Comparison of ENCODE assay signal across 8 cellular contexts in the genomic region with DNA sequence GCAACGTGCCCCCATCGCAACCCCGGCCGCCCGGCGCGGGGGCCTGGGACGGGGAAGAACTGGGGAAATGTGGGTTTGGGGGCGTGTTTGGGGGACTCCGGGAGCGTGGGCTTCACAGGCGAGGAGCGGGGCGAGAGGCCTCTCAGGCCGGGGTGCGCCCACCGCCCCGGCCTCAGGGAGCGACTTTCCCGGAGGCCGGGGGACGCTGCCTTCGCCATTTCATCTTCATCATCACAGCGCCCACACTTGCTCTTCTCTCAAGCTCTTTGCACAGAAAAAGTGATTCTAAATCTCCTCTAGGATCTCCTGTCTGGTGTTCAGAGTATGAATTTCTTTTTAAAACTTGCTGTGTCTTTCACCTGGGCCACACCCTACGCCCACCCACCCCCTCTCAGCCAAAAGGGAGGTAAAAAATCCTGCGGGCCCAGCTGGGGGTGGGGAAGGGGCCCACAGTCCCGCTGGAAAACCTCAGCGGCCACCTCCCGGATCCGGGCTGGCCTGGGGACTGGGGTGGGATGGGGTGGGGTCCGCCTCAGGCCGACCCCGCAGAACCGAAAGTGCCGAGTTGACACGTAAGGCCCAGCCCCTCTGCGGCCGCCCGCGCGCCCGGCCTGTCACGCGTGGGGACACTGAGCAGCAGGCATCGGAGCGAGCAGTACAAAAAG. TPM values are rescaled to one million over a fixed set of nuclear protein-coding genes. Genes with fewer than 3 reads are reported as not detected.
DNase-seq lines count a peak whose midpoint lies in the region; ATAC-seq, FAIRE-seq and TF ChIP-seq lines count a peak whose summit lies in the region.

No MANE protein-coding gene starts in this region.

- peaks cover 3 to 28% of the 10 kb centered on the region in 2 experiments for H3K79me1 ChIP-seq in IMR-90 (ENCODE audit: low read depth in 1 of 2, low read length in 2 of 2)

- 0% methylated on average over 14 of the region's 46 CpGs; no CpG with 5 or more reads in 1 of the 2 experiments for WGBS in IMR-90 (ENCODE audit: extremely low coverage in 2 of 2, insufficient read length in 1 of 2), 2 experiments

- CTCF ChIA-PET in IMR-90 (lab: Yijun Ruan, JAX): interaction anchor here (0.9 kb wide), 1 partner anchor 12 kb away, joined by 8 read pairs; no protein-coding TSS in a partner anchor

- H3K36me3 ChIP-seq in cardiac muscle cell (peaks cover 29% of the 10 kb centered on the region), IMR-90 (ENCODE audit: control insufficient read depth, insufficient read depth, low read length) (peaks cover 11% of the 10 kb centered on the region), astrocyte (ENCODE audit: insufficient read depth, low read length) (peaks cover 15% of the 10 kb centered on the region), keratinocyte (ENCODE audit: control insufficient read depth in 2 of 2, extremely low read depth in 1 of 2, insufficient read depth in 2 of 2, low read length in 2 of 2) (peaks cover 0 to 3% of the 10 kb centered on the region in 2 experiments), subcutaneous abdominal adipose tissue (ENCODE audit: control insufficient read depth in 5 of 5, insufficient read depth in 5 of 5, low read length in 5 of 5) (peaks cover 2 to 16% (median 12%) of the 10 kb centered on the region in 5 donors)

- H3K4me3 Mint-ChIP-seq in astrocyte (ENCODE audit: unreplicated experiment): peak overlapping the region; percentile 83

- H3K56ac ChIP-seq in IMR-90 (ENCODE audit: extremely low read depth, insufficient read depth, low read length): peak overlapping the region; percentile 98

- no peak for ATAC-seq in left ventricle myocardium superior
- peak; percentile 9 for ATAC-seq in IMR-90 (ENCODE audit: low read depth)
- ATAC-seq in HG02981 (IDR thresholded peaks at IDR 0.05; ENCODE audit: unreplicated experiment): no peak

- H2BK5ac ChIP-seq in IMR-90 (ENCODE audit: low read depth, low read length, poor library complexity, severe bottlenecking): peak overlapping the region; percentile 99

- H3K4me1 ChIP-seq in cardiac muscle cell (ENCODE audit: low read depth) (peaks cover 16% of the 10 kb centered on the region), IMR-90 (ENCODE audit: control insufficient read depth, insufficient read depth, low read length) (no peaks in the 10 kb centered on the region; the same call in 1 of the 2 replicates), astrocyte (ENCODE audit: insufficient read depth, low read length) (peaks cover 32% of the 10 kb centered on the region), keratinocyte (ENCODE audit: control insufficient read depth, extremely low read depth, insufficient read depth, low read length) (peaks cover 25% of the 10 kb centered on the region), subcutaneous abdominal adipose tissue (ENCODE audit: control insufficient read depth in 5 of 5, insufficient read depth in 5 of 5, low read length in 5 of 5) (peaks cover 0 to 55% (median 52%) of the 10 kb centered on the region in 5 donors)

- H3K14ac ChIP-seq in IMR-90 (replicated peaks; ENCODE audit: low read depth, low read length): peak overlapping the region; percentile 90

- peak overlapping the region; percentile 62 for H3K18ac ChIP-seq in IMR-90 (ENCODE audit: low read depth, low read length)

- H3K27ac ChIP-seq in cardiac muscle cell (peak overlapping the region; percentile 94), IMR-90 (ENCODE audit: insufficient read depth, low read length) (peak overlapping the region; percentile 100), astrocyte (ENCODE audit: low read depth, low read length) (peak overlapping the region; percentile 92), keratinocyte (ENCODE audit: control insufficient read depth, insufficient read depth, low read length) (peak overlapping the region; percentile 89), subcutaneous abdominal adipose tissue (ENCODE audit: low read depth, low read length) (peak overlapping the region; percentile 55)

- peak overlapping the region; percentile 48; the same call in 1 of the 3 replicates for H2BK15ac ChIP-seq in IMR-90 (ENCODE audit: low read depth, low read length)

- peaks cover 79% of the 10 kb centered on the region for H3K79me2 ChIP-seq in astrocyte (ENCODE audit: insufficient read depth, low read length)
- H3K79me2 ChIP-seq in keratinocyte (ENCODE audit: control insufficient read depth, insufficient read depth, low read length): peaks cover 41% of the 10 kb centered on the region

- H4K91ac ChIP-seq in IMR-90 (ENCODE audit: insufficient read depth, low read depth, low read length): peak overlapping the region; percentile 91

- H3K9me3 Mint-ChIP-seq in astrocyte (ENCODE audit: unreplicated experiment): no peaks in the 10 kb centered on the region

- no peaks in the 10 kb centered on the region for H3K36me3 Mint-ChIP-seq in astrocyte (ENCODE audit: low read depth, unreplicated experiment)

- no TSS peak for BruUV-seq in IMR-90 (replicated peaks; lab: Mats Ljungman, UMichigan)

- POLR2A ChIA-PET in IMR-90 (lab: Charles Lee; ENCODE audit: unreplicated experiment): interaction anchor here (0.7 to 1.2 kb wide), 2 partner anchors 10 to 284 kb away, joined by 3 to 5 read pairs; no protein-coding TSS in a partner anchor

- H4K20me1 ChIP-seq in IMR-90 (ENCODE audit: insufficient read depth, low read length) (peaks cover 8% of the 10 kb centered on the region; the same call in 1 of the 2 replicates), astrocyte (ENCODE audit: insufficient read depth, low read length) (peaks cover under 1% of the 10 kb centered on the region), keratinocyte (ENCODE audit: control insufficient read depth, extremely low read depth, insufficient read depth, low read length) (no peaks in the 10 kb centered on the region)

- H3K9me3 ChIP-seq in cardiac muscle cell (ENCODE audit: low read depth) (no peaks in the 10 kb centered on the region), IMR-90 (ENCODE audit: control insufficient read depth, insufficient read depth, low read length) (no peaks in the 10 kb centered on the region), astrocyte (ENCODE audit: insufficient read depth, low read depth, low read length) (no peaks in the 10 kb centered on the region), keratinocyte (ENCODE audit: control insufficient read depth, low read depth, low read length) (no peaks in the 10 kb centered on the region), subcutaneous abdominal adipose tissue (ENCODE audit: control insufficient read depth in 5 of 5, low read length in 5 of 5) (no peaks in the 10 kb centered on the region)

- no peak for TF ChIP-seq POLR2A in IMR-90 (IDR thresholded peaks at IDR 0.05; ENCODE audit: low read depth, low read length)

- no peak for TF ChIP-seq RAD21 in IMR-90 (IDR thresholded peaks at IDR 0.05; ENCODE audit: low read length)

- peak overlapping the region; percentile 99 for H3K4me2 ChIP-seq in IMR-90 (ENCODE audit: low read depth, low read length)
- H3K4me2 ChIP-seq in astrocyte (ENCODE audit: low read length): peak overlapping the region; percentile 89
- peak overlapping the region; percentile 96 for H3K4me2 ChIP-seq in keratinocyte (ENCODE audit: control insufficient read depth, extremely low read depth, insufficient read depth, low read depth, low read length)

- H3K4me1 Mint-ChIP-seq in astrocyte (ENCODE audit: low read depth, unreplicated experiment): peaks cover 7% of the 10 kb centered on the region

- peak overlapping the region; percentile 92 for H3K4ac ChIP-seq in IMR-90 (ENCODE audit: low read depth, low read length)

- H2AK9ac ChIP-seq in IMR-90 (replicated peaks; ENCODE audit: low read depth, low read length, poor library complexity): peak overlapping the region; percentile 99

- H3K4me3 ChIP-seq in cardiac muscle cell: peak overlapping the region; percentile 53
- H3K4me3 ChIP-seq in IMR-90 (ENCODE audit: insufficient read depth, low read depth, low read length): peak overlapping the region; percentile 94
- H3K4me3 ChIP-seq in astrocyte (ENCODE audit: insufficient read depth, low read depth, low read length): peak overlapping the region; percentile 63
- H3K4me3 ChIP-seq in keratinocyte (ENCODE audit: control insufficient read depth in 2 of 3, extremely low read depth in 1 of 3, insufficient read depth in 2 of 3, low read depth in 1 of 3, low read length in 3 of 3): peak overlapping the region; percentile 69 to 84 (median 77)
- peak overlapping the region; percentile 67 to 90 (median 85) for H3K4me3 ChIP-seq in subcutaneous abdominal adipose tissue (ENCODE audit: low read depth in 1 of 5, low read length in 5 of 5)

- H3K9me1 ChIP-seq in IMR-90 (ENCODE audit: insufficient read depth, low read length): peaks cover 2% of the 10 kb centered on the region; the same call in 1 of the 2 replicates
- no peaks in the 10 kb centered on the region for H3K9me1 ChIP-seq in keratinocyte (ENCODE audit: control insufficient read depth, extremely low read depth, insufficient read depth, low read length)

- peak overlapping the region; percentile 67 for H2AK5ac ChIP-seq in IMR-90 (ENCODE audit: low read depth, low read length)

- H2BK120ac ChIP-seq in IMR-90 (ENCODE audit: low read depth, low read length): peak overlapping the region; percentile 83

- no peak for FAIRE-seq in astrocyte (lab: Jason Lieb, UNC)
- no peak for FAIRE-seq in keratinocyte (lab: Jason Lieb, UNC)

- peak overlapping the region; percentile 80 for H3K27ac Mint-ChIP-seq in astrocyte (ENCODE audit: unreplicated experiment)

- DNase-seq in cardiac muscle cell (ENCODE audit: low read depth in 1 of 2, low spot score in 1 of 2): peak in 1 of 2 donors; percentile 18
- DNase-seq in left ventricle myocardium superior: no peak
- no peak for DNase-seq in IMR-90
- no peak for DNase-seq in astrocyte (ENCODE audit: low read depth)
- no peak for DNase-seq in keratinocyte (ENCODE audit: low read depth, low spot score)
- DNase-seq in SHP77 (lab: John Stamatoyannopoulos, UW): no peak

- H3K9ac ChIP-seq in IMR-90 (ENCODE audit: low read depth, low read length): peak overlapping the region; percentile 96
- peak overlapping the region; percentile 98 for H3K9ac ChIP-seq in astrocyte (ENCODE audit: low read length)
- peak overlapping the region; percentile 89 for H3K9ac ChIP-seq in keratinocyte (ENCODE audit: control insufficient read depth, extremely low read depth, insufficient read depth, low read length)
- peak overlapping the region in 4 of 5 donors; percentile 9 to 73 (median 67) for H3K9ac ChIP-seq in subcutaneous abdominal adipose tissue (ENCODE audit: low read length in 5 of 5)

- H2AFZ ChIP-seq in IMR-90 (replicated peaks; ENCODE audit: low read length, poor library complexity): peak overlapping the region; percentile 91
- peak overlapping the region; percentile 40 for H2AFZ ChIP-seq in astrocyte (ENCODE audit: low read depth, low read length)
- peak overlapping the region; percentile 33 for H2AFZ ChIP-seq in keratinocyte (ENCODE audit: control insufficient read depth, low read length)

- H3K23ac ChIP-seq in IMR-90 (ENCODE audit: low read depth, low read length): peak overlapping the region; percentile 77

- peak overlapping the region; percentile 70 for H4K5ac ChIP-seq in IMR-90 (ENCODE audit: low read depth, low read length)

- H4K8ac ChIP-seq in IMR-90 (ENCODE audit: low read depth in 2 of 2, low read length in 2 of 2): peak overlapping the region; percentile 75 to 88

- in situ Hi-C loops in IMR-90 (cut with MboI; ENCODE audit: low sequenced_read_pairs): loop anchor here (25.0 kb wide), 1 partner anchor 1012 kb away; no protein-coding TSS in a partner anchor

- dilution Hi-C loops in IMR-90 (cut with HindIII; ENCODE audit: low sequenced_read_pairs, unreplicated experiment) (no loop called here), keratinocyte (cut with MboI; ENCODE audit: extremely low pct_ligation_motif_present, low sequenced_read_pairs) (no loop called here)

- intact Hi-C loops in left ventricle myocardium superior (cut with micrococcal nuclease): no loop called here
- intact Hi-C loops in IMR-90 (cut with micrococcal nuclease): loop anchor here (1.0 to 10.0 kb wide), 6 partner anchors 7 to 1440 kb away; partner anchors contain the start of genes CDKN1B and EMP1

- peak overlapping the region; percentile 28; the same call in 1 of the 2 replicates for H2BK20ac ChIP-seq in IMR-90 (ENCODE audit: low read depth, low read length)

- H3K27me3 Mint-ChIP-seq in astrocyte (ENCODE audit: low read depth, unreplicated experiment): no peaks in the 10 kb centered on the region

- no peaks in the 10 kb centered on the region for H3K27me3 ChIP-seq in cardiac muscle cell
- H3K27me3 ChIP-seq in IMR-90 (ENCODE audit: control insufficient read depth, insufficient read depth, low read length): no peaks in the 10 kb centered on the region
- no peaks in the 10 kb centered on the region for H3K27me3 ChIP-seq in astrocyte (ENCODE audit: insufficient read depth, low read length)
- no peaks in the 10 kb centered on the region for H3K27me3 ChIP-seq in keratinocyte (ENCODE audit: control insufficient read depth, extremely low read depth, insufficient read depth, low read length)
- no peaks in the 10 kb centered on the region for H3K27me3 ChIP-seq in subcutaneous abdominal adipose tissue (ENCODE audit: control insufficient read depth in 5 of 5, insufficient read depth in 4 of 5, low read length in 5 of 5)

- TF ChIP-seq CTCF in cardiac muscle cell (IDR thresholded peaks at IDR 0.05; ENCODE audit: low read depth, low read length) (no peak), IMR-90 (conservative IDR thresholded peaks at IDR 0.05; ENCODE audit: low read depth, low read length) (no peak), astrocyte (IDR thresholded peaks at IDR 0.05; ENCODE audit: insufficient read depth, low read depth, low read length) (no peak), keratinocyte (optimal IDR thresholded peaks at IDR 0.05 in 1 of 3, IDR thresholded peaks at IDR 0.05 in 1 of 3, conservative IDR thresholded peaks at IDR 0.05 in 1 of 3; ENCODE audit: extremely low read depth in 1 of 3, insufficient read depth in 2 of 3, low read length in 3 of 3) (no peak)

RNA-seq across cellular contexts. Expression of gene CDKN1B, which starts 7.4 kb away (rescaled TPM):
- total RNA-seq in cardiac muscle cell: 63.9 and 90.4 TPM in 2 replicates
- polyA plus RNA-seq in cardiac muscle cell: 5.8 and 15.2 TPM in 2 replicates
- 40.9 TPM for total RNA-seq in left ventricle myocardium superior
- 17.4 and 28.1 TPM in 2 replicates for total RNA-seq in IMR-90 (2012; rRNA removed)
- polyA plus RNA-seq in IMR-90 (2012; rRNA removed): 7.9 and 13.9 TPM in 2 replicates
- 8.7 and 9.0 TPM in 2 replicates for polyA plus RNA-seq in IMR-90 (2012; cell fraction: cytosol; rRNA removed)
- 6.1 and 9.4 TPM in 2 replicates for polyA plus RNA-seq in IMR-90 (2012; cell fraction: nucleus; rRNA removed; ENCODE audit: low replicate concordance)
- 13.4 and 16.7 TPM in 2 replicates for total RNA-seq in astrocyte
- polyA plus RNA-seq in keratinocyte: 2.9 to 5.5 TPM (median 5.1 TPM) in 3 replicates
- polyA plus RNA-seq in keratinocyte (2011; ENCODE audit: low read depth): 16.5 TPM
- 1.5 and 2.4 TPM in 2 replicates for polyA plus RNA-seq in keratinocyte (2011; cell fraction: cytosol; rRNA removed)
- 3.4 and 4.0 TPM in 2 replicates for polyA plus RNA-seq in keratinocyte (2011; cell fraction: nucleus; rRNA removed)
- polyA plus RNA-seq in keratinocyte (2012; ENCODE audit: low replicate concordance): 8.1 and 9.2 TPM in 2 replicates
- polyA minus RNA-seq in keratinocyte: 0.89 to 3.2 TPM (median 1.2 TPM) in 3 replicates
- 6.9 TPM for polyA minus RNA-seq in keratinocyte (2011; cell fraction: cytosol; rRNA and poly(A)+ RNA removed)
- 5.5 and 6.0 TPM in 2 replicates for polyA minus RNA-seq in keratinocyte (2011; cell fraction: nucleus; rRNA and poly(A)+ RNA removed)

RNA-seq across cellular contexts. Expression of gene GPR19, which starts 28.6 kb away (rescaled TPM):
- total RNA-seq in cardiac muscle cell (1.0 and 1.6 TPM in 2 replicates), left ventricle myocardium superior (not detected), IMR-90 (2012; rRNA removed) (0.28 and 0.36 TPM in 2 replicates), astrocyte (2.8 and 4.3 TPM in 2 replicates)
- polyA plus RNA-seq in cardiac muscle cell (1.6 and 3.4 TPM in 2 replicates), IMR-90 (2012; rRNA removed) (0.12 and 0.17 TPM in 2 replicates), keratinocyte (0.05 to 0.45 TPM (median 0.17 TPM) in 3 replicates)
- not detected in 2 replicates for polyA plus RNA-seq in IMR-90 (2012; cell fraction: cytosol; rRNA removed)
- 0.15 and 0.16 TPM in 2 replicates for polyA plus RNA-seq in IMR-90 (2012; cell fraction: nucleus; rRNA removed; ENCODE audit: low replicate concordance)
- polyA plus RNA-seq in keratinocyte (2011; ENCODE audit: low read depth): not detected
- polyA plus RNA-seq in keratinocyte (2011; cell fraction: cytosol; rRNA removed): 0.10 and 0.18 TPM in 2 replicates
- polyA plus RNA-seq in keratinocyte (2011; cell fraction: nucleus; rRNA removed): 0.45 TPM in 1 of 2 replicates, not detected in the other
- 0.28 TPM in 1 of 2 replicates, not detected in the other for polyA plus RNA-seq in keratinocyte (2012; ENCODE audit: low replicate concordance)
- polyA minus RNA-seq in keratinocyte: 0.23 to 1.1 TPM in 2 of 3 replicates, not detected in the other
- not detected for polyA minus RNA-seq in keratinocyte (2011; cell fraction: cytosol; rRNA and poly(A)+ RNA removed)
- not detected in 2 replicates for polyA minus RNA-seq in keratinocyte (2011; cell fraction: nucleus; rRNA and poly(A)+ RNA removed)

Comparison
In these comparisons a context has a peak if more than half of its experiments do, and no peak if none do; other contexts are left out.
1. H2AFZ ChIP-seq: peak in every context shown above with its lines; median percentile 91 in IMR-90; 40 in astrocyte; 33 in keratinocyte.